Comparison of ENCODE assay signal across 9 cellular contexts in the genomic region with DNA sequence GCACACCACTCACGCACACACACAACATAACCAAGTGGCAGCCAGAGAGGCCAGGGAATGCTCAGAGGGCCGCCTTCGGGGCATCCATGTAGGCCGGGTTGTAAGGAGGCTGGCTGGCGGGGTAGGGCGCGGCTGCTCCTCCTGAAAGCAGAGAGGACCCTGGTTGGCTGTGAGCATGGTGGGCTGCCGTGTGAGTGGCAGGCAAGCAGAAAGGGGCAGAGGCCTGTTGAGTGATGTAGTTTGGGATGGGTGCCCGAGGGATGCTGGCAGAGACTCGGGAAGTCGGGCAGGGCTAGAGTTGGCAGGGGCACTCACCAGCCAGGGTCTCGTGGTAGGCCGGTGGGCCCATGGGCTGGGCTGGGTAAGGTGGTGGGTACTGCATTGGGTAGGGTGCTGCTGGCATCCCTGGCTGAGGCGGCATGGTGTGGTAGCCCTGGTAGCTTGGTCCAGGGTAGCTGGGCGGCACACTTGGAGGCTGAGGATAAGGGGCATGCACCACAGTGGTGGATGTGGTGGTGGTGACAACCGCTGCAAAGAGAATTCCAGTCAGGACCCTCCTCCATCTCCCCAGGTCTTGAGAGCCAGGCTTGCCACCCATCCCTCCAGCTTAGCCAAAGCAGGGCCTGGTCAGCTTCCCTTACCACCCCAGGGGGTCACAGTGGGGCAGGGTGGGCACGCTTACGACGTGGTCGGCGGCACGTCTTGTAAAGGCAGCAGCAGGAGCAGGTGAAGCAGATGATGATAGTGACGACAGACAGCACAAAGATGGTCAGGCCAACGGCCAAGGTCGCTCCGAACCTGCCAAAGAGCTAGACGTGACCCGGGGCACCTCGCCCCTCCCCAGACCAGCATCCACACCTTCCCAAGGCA. TPM values are rescaled to one million over a fixed set of nuclear protein-coding genes. Genes with fewer than 3 reads are reported as not detected.
DNase-seq lines count a peak whose midpoint lies in the region; ATAC-seq and TF ChIP-seq lines count a peak whose summit lies in the region.
"Had no signal": no experiment of that assay in that cellular context is flagged by ENCODE, and none has a peak within 500 bp of the region (broad histone marks: within the 10 kb centered on the region; RNA-seq: fewer than 3 reads in every experiment).

No MANE protein-coding gene starts in this region.

- H3K27me3 Mint-ChIP-seq in activated CD4-positive, alpha-beta T cell treated with anti-CD3 and anti-CD28 coated beads, Interleukin-2, amount 10 ng/mL, durations not matched to agents 24 days and 14 days, result no peaks in the 10 kb centered on the region
- H3K27me3 Mint-ChIP-seq in T-helper 17 cell, result no peaks in the 10 kb centered on the region
- H3K27me3 Mint-ChIP-seq in stimulated activated naive B cell treated with anti-CD40 and anti-IgM and Interleukin-4, amounts not matched to agents 10 μg/mL and 1 μg/mL and 100 μg/mL, for 72 hours, result no peaks in the 10 kb centered on the region

- peaks cover 47% of the 10 kb centered on the region for H3K36me3 Mint-ChIP-seq in activated CD4-positive, alpha-beta T cell treated with anti-CD3 and anti-CD28 coated beads, Interleukin-2, amount 10 ng/mL, durations not matched to agents 24 days and 14 days (ENCODE audit: low read depth)
- H3K36me3 Mint-ChIP-seq in T-helper 17 cell (ENCODE audit: low read depth), result peaks cover 3% of the 10 kb centered on the region
- H3K36me3 Mint-ChIP-seq in stimulated activated naive B cell treated with anti-CD40 and anti-IgM and Interleukin-4, amounts not matched to agents 10 μg/mL and 1 μg/mL and 100 μg/mL, for 72 hours, result peaks cover 19 to 53% of the 10 kb centered on the region in 2 donors

- no peaks in the 10 kb centered on the region for H3K9me3 Mint-ChIP-seq in activated CD4-positive, alpha-beta T cell treated with anti-CD3 and anti-CD28 coated beads, Interleukin-2, amount 10 ng/mL, durations not matched to agents 24 days and 14 days
- no peaks in the 10 kb centered on the region for H3K9me3 Mint-ChIP-seq in stimulated activated naive B cell treated with anti-CD40 and anti-IgM and Interleukin-4, amounts not matched to agents 10 μg/mL and 1 μg/mL and 100 μg/mL, for 72 hours

- peaks cover 73 to 99% (median 78%) of the 10 kb centered on the region in 3 donors for H3K4me1 ChIP-seq in esophagus squamous epithelium

- peaks cover 12 to 45% (median 20%) of the 10 kb centered on the region in 3 donors for H3K36me3 ChIP-seq in esophagus squamous epithelium

- no peak overlapping the region for H3K4me3 ChIP-seq in esophagus squamous epithelium

- peaks cover 53% of the 10 kb centered on the region for H3K4me1 Mint-ChIP-seq in activated CD4-positive, alpha-beta T cell treated with anti-CD3 and anti-CD28 coated beads, Interleukin-2, amount 10 ng/mL, durations not matched to agents 24 days and 14 days
- peaks cover 47% of the 10 kb centered on the region for H3K4me1 Mint-ChIP-seq in T-helper 17 cell
- H3K4me1 Mint-ChIP-seq in stimulated activated naive B cell treated with anti-CD40 and anti-IgM and Interleukin-4, amounts not matched to agents 10 μg/mL and 1 μg/mL and 100 μg/mL, for 72 hours, result peaks cover 51 to 63% of the 10 kb centered on the region in 2 donors

- TF ChIP-seq CTCF in esophagus squamous epithelium (IDR thresholded peaks at IDR 0.05), result no peak

- peak overlapping the region; percentile 92 for H3K27ac Mint-ChIP-seq in activated CD4-positive, alpha-beta T cell treated with anti-CD3 and anti-CD28 coated beads, Interleukin-2, amount 10 ng/mL, durations not matched to agents 24 days and 14 days
- peak overlapping the region; percentile 97 for H3K27ac Mint-ChIP-seq in T-helper 17 cell
- peak overlapping the region; percentile 90 for H3K27ac Mint-ChIP-seq in stimulated activated naive B cell treated with anti-CD40 and anti-IgM and Interleukin-4, amounts not matched to agents 10 μg/mL and 1 μg/mL and 100 μg/mL, for 72 hours

- H3K4me3 Mint-ChIP-seq in activated CD4-positive, alpha-beta T cell treated with anti-CD3 and anti-CD28 coated beads, Interleukin-2, amount 10 ng/mL, durations not matched to agents 24 days and 14 days, result peak overlapping the region; percentile 96
- H3K4me3 Mint-ChIP-seq in T-helper 17 cell, result peak overlapping the region; percentile 76
- H3K4me3 Mint-ChIP-seq in stimulated activated naive B cell treated with anti-CD40 and anti-IgM and Interleukin-4, amounts not matched to agents 10 μg/mL and 1 μg/mL and 100 μg/mL, for 72 hours, result peak overlapping the region; percentile 58 to 66

- ATAC-seq in T-helper 17 cell (no peak), HG02885 (IDR thresholded peaks at IDR 0.05; ENCODE audit: poor library complexity, unreplicated experiment) (no peak), HG02610 (IDR thresholded peaks at IDR 0.05; ENCODE audit: unreplicated experiment) (no peak)
- no peak for ATAC-seq in stimulated activated naive B cell treated with anti-CD40 and anti-IgM and Interleukin-4, amounts not matched to agents 10 μg/mL and 1 μg/mL and 100 μg/mL, for 72 hours (replicated peaks)

- intact Hi-C loops in activated CD4-positive, alpha-beta T cell treated with anti-CD3 and anti-CD28 coated beads, Interleukin-2, amount 10 ng/mL, durations not matched to agents 24 days and 14 days (cut with micrococcal nuclease), result loop anchor here (10.0 kb wide), 1 partner anchor 384 kb away; no protein-coding TSS in a partner anchor
- intact Hi-C loops in esophagus squamous epithelium (cut with DNase I), result loop anchor here (5.0 kb wide), 1 partner anchor 33 kb away; a partner anchor contains a TSS

- 61 to 80% methylated on average over 3 to 14 of the region's 29 CpGs for WGBS in esophagus squamous epithelium, 2 donors

- TF ChIP-seq POLR2A in esophagus squamous epithelium (IDR thresholded peaks at IDR 0.05), result no peak

- peak; percentile 63 for DNase-seq in activated CD4-positive, alpha-beta T cell treated with anti-CD3 and anti-CD28 coated beads, Interleukin-2, amount 10 ng/mL, durations not matched to agents 24 days and 14 days
- DNase-seq in activated CD4-positive, alpha-beta T cell treated with anti-CD3 and anti-CD28 coated beads for 1 hour, result no peak
- DNase-seq in T-helper 17 cell (no peak), esophagus squamous epithelium (lab: John Stamatoyannopoulos, UW) (no peak), NCI-H1105 treated with DMSO at 0.1 percent for 48 hours (lab: John Stamatoyannopoulos, UW) (no peak)
- DNase-seq in stimulated activated naive B cell treated with anti-CD40 and anti-IgM and Interleukin-4, amounts not matched to agents 10 μg/mL and 1 μg/mL and 100 μg/mL, for 72 hours, result no peak
- DNase-seq: NCI-H1436 had no signal

- H3K9me3 ChIP-seq in T-helper 17 cell (ENCODE audit: control insufficient read depth, low read length, poor library complexity, severe bottlenecking), result no peaks in the 10 kb centered on the region
- no peaks in the 10 kb centered on the region for H3K9me3 ChIP-seq in esophagus squamous epithelium

- peak overlapping the region; percentile 91 to 100 (median 99) for H3K27ac ChIP-seq in esophagus squamous epithelium

- no peaks in the 10 kb centered on the region for H3K27me3 ChIP-seq in esophagus squamous epithelium

RNA-seq across cellular contexts. Expression of a gene that starts 22.7 kb away (rescaled TPM):
- 18.3 and 20.0 TPM in 2 replicates for total RNA-seq in activated CD4-positive, alpha-beta T cell treated with anti-CD3 and anti-CD28 coated beads, Interleukin-2, amount 10 ng/mL, durations not matched to agents 24 days and 14 days
- total RNA-seq in T-helper 17 cell, result 1 to 10 TPM; 7.6 to 9.3 TPM
- total RNA-seq in esophagus squamous epithelium, result 1 to 10 TPM; 4.8 to 8.9 (median 7.1) TPM

RNA-seq across cellular contexts. Expression of a gene that starts 29.2 kb away (rescaled TPM):
- total RNA-seq in activated CD4-positive, alpha-beta T cell treated with anti-CD3 and anti-CD28 coated beads, Interleukin-2, amount 10 ng/mL, durations not matched to agents 24 days and 14 days, result 272 and 275 TPM in 2 replicates
- 100 to 1,000 TPM; 226 to 233 TPM for total RNA-seq in T-helper 17 cell
- 100 to 1,000 TPM; 293 to 431 (median 357) TPM for total RNA-seq in esophagus squamous epithelium

RNA-seq across cellular contexts. Expression of a gene that starts 29.4 kb away (rescaled TPM):
- 24.4 and 25.9 TPM in 2 replicates for total RNA-seq in activated CD4-positive, alpha-beta T cell treated with anti-CD3 and anti-CD28 coated beads, Interleukin-2, amount 10 ng/mL, durations not matched to agents 24 days and 14 days
- total RNA-seq in T-helper 17 cell (1 to 10 TPM; 4.1 TPM), esophagus squamous epithelium (10 to 100 TPM; 15.1 to 31.3 (median 18.2) TPM)

RNA-seq across cellular contexts. Expression of a gene that starts 34.7 kb away (rescaled TPM):
- total RNA-seq in activated CD4-positive, alpha-beta T cell treated with anti-CD3 and anti-CD28 coated beads, Interleukin-2, amount 10 ng/mL, durations not matched to agents 24 days and 14 days, result 79.1 and 84.9 TPM in 2 replicates
- total RNA-seq in T-helper 17 cell (100 to 1,000 TPM; 148 to 188 TPM), esophagus squamous epithelium (100 to 1,000 TPM in 2 of 4 donors, 10 to 100 TPM in 2; 71.8 to 138 (median 115) TPM)

RNA-seq across cellular contexts. Expression of a gene that starts 39.4 kb away (rescaled TPM):
- total RNA-seq in activated CD4-positive, alpha-beta T cell treated with anti-CD3 and anti-CD28 coated beads, Interleukin-2, amount 10 ng/mL, durations not matched to agents 24 days and 14 days, result 5.7 and 6.5 TPM in 2 replicates
- 1 to 10 TPM; 2.4 to 4.1 TPM for total RNA-seq in T-helper 17 cell
- total RNA-seq in esophagus squamous epithelium, result 100 to 1,000 TPM in 3 of 4 donors, 10 to 100 TPM in 1; 57.7 to 215 (median 128) TPM
